In genomic region chr3:12670365-12670764, GRCh38 we compare ENCODE assay signal across 27 cellular contexts.
"Had no signal": no experiment of that assay in that cellular context is flagged by ENCODE, and none has a peak within 500 bp of the region (broad histone marks: within the 10 kb centered on the region; RNA-seq: fewer than 3 reads in every experiment).

No MANE protein-coding gene starts in this region.

- H3K4me1 Mint-ChIP-seq: activated CD4-positive, alpha-beta T cell treated with anti-CD3 and anti-CD28 coated beads, Interleukin-2, amount 10 ng/mL, durations not matched to agents 24 days and 14 days; activated naive CD4-positive, alpha-beta T cell treated with anti-CD3 and anti-CD28 coated beads, Interleukin-2, amount 50 U/mL, for 24 hours; activated naive CD8-positive, alpha-beta T cell treated with anti-CD3 and anti-CD28 coated beads, Interleukin-2, amount 10 ng/mL, durations not matched to agents 7 days and 5 days had no signal

- H3K27me3 Mint-ChIP-seq: activated CD4-positive, alpha-beta T cell treated with anti-CD3 and anti-CD28 coated beads, Interleukin-2, amount 10 ng/mL, durations not matched to agents 24 days and 14 days; activated CD8-positive, alpha-beta T cell treated with anti-CD3 and anti-CD28 coated beads for 36 hours; activated naive CD4-positive, alpha-beta T cell treated with anti-CD3 and anti-CD28 coated beads, Interleukin-2, amount 50 U/mL, for 24 hours had no signal

- H3K9me3 Mint-ChIP-seq: activated CD4-positive, alpha-beta T cell treated with anti-CD3 and anti-CD28 coated beads, Interleukin-2, amount 10 ng/mL, durations not matched to agents 24 days and 14 days; activated CD8-positive, alpha-beta T cell treated with anti-CD3 and anti-CD28 coated beads for 36 hours; activated naive CD4-positive, alpha-beta T cell treated with anti-CD3 and anti-CD28 coated beads, Interleukin-2, amount 50 U/mL, for 24 hours; activated naive CD8-positive, alpha-beta T cell treated with anti-CD3 and anti-CD28 coated beads, Interleukin-2, amount 10 ng/mL, durations not matched to agents 7 days and 5 days; activated T-cell treated with anti-CD3 and anti-CD28 coated beads, Interleukin-2, amount 50 U/mL, for 72 hours; activated T-helper 2 cell treated with anti-CD3 and anti-CD28 coated beads, Interferon-gamma antibody, Interleukin-2, Interleukin-4, amounts not matched to agents 10 μg/mL and 5 μg/mL and 100 μg/mL, durations not matched to agents 14 hours and 24 hours and 36 hours had no signal

- H3K4me3 ChIP-seq: body of pancreas, breast epithelium, SJCRH30, SK-N-MC had no signal

- H3K27ac ChIP-seq: body of pancreas, breast epithelium, SJCRH30, SK-N-MC had no signal

- ATAC-seq: activated CD8-positive, alpha-beta T cell treated with anti-CD3 and anti-CD28 coated beads for 36 hours; activated T-cell treated with anti-CD3 and anti-CD28 coated beads, Interleukin-2, amount 50 U/mL, for 72 hours; body of pancreas; Panc1 had no signal

- H3K27me3 ChIP-seq: body of pancreas, breast epithelium, SJCRH30 had no signal

- H3K27ac Mint-ChIP-seq: activated CD4-positive, alpha-beta T cell treated with anti-CD3 and anti-CD28 coated beads, Interleukin-2, amount 10 ng/mL, durations not matched to agents 24 days and 14 days; activated CD8-positive, alpha-beta T cell treated with anti-CD3 and anti-CD28 coated beads for 36 hours; activated naive CD4-positive, alpha-beta T cell treated with anti-CD3 and anti-CD28 coated beads, Interleukin-2, amount 50 U/mL, for 24 hours; activated naive CD8-positive, alpha-beta T cell treated with anti-CD3 and anti-CD28 coated beads, Interleukin-2, amount 10 ng/mL, durations not matched to agents 7 days and 5 days; activated T-cell treated with anti-CD3 and anti-CD28 coated beads, Interleukin-2, amount 50 U/mL, for 72 hours; activated T-helper 2 cell treated with anti-CD3 and anti-CD28 coated beads, Interferon-gamma antibody, Interleukin-2, Interleukin-4, amounts not matched to agents 10 μg/mL and 5 μg/mL and 100 μg/mL, durations not matched to agents 14 hours and 24 hours and 36 hours had no signal

- FAIRE-seq: astrocyte, TTC549 had no signal

- H3K36me3 ChIP-seq: breast epithelium, SJCRH30 had no signal

- DNase-seq: activated CD4-positive, alpha-beta T cell treated with anti-CD3 and anti-CD28 coated beads, Interleukin-2, amount 10 ng/mL, durations not matched to agents 24 days and 14 days; activated CD4-positive, alpha-beta T cell treated with anti-CD3 and anti-CD28 coated beads, Interleukin-2, amount 50 U/mL, for 4 hours; activated CD8-positive, alpha-beta T cell treated with anti-CD3 and anti-CD28 coated beads for 36 hours; activated gamma-delta T cell; activated naive CD4-positive, alpha-beta T cell treated with Interleukin-2 at 50 U/mL for 16 hours; activated naive CD8-positive, alpha-beta T cell treated with anti-CD3 and anti-CD28 coated beads, Interleukin-2, amount 10 ng/mL, durations not matched to agents 7 days and 5 days; activated T-cell treated with anti-CD3 and anti-CD28 coated beads, Interleukin-2, amount 50 U/mL, for 1 hour; activated T-cell treated with anti-CD3 and anti-CD28 coated beads, Interleukin-2, amount 50 U/mL, for 72 hours; body of pancreas; Karpas-422; KBM-7; NCI-H1105; NCI-H1417 treated with DMSO at 0.1 percent for 48 hours; NCI-H187 treated with DMSO at 0.1 percent for 48 hours; NCI-H2081; NCI-H2171 treated with DMSO at 0.1 percent for 48 hours; NCI-H2227 treated with DMSO at 0.1 percent for 48 hours; NCI-H446; NCI-H526 treated with DMSO at 0.1 percent for 48 hours; SJCRH30 had no signal

- H3K4me3 Mint-ChIP-seq: activated CD4-positive, alpha-beta T cell treated with anti-CD3 and anti-CD28 coated beads, Interleukin-2, amount 10 ng/mL, durations not matched to agents 24 days and 14 days; activated CD8-positive, alpha-beta T cell treated with anti-CD3 and anti-CD28 coated beads for 36 hours; activated naive CD4-positive, alpha-beta T cell treated with anti-CD3 and anti-CD28 coated beads, Interleukin-2, amount 50 U/mL, for 24 hours; activated naive CD8-positive, alpha-beta T cell treated with anti-CD3 and anti-CD28 coated beads, Interleukin-2, amount 10 ng/mL, durations not matched to agents 7 days and 5 days; activated T-cell treated with anti-CD3 and anti-CD28 coated beads, Interleukin-2, amount 50 U/mL, for 72 hours had no signal

- H3K4me1 ChIP-seq: body of pancreas, breast epithelium had no signal

- H3K9me3 ChIP-seq: body of pancreas, breast epithelium, SJCRH30 had no signal

- H3K36me3 Mint-ChIP-seq: activated naive CD4-positive, alpha-beta T cell treated with anti-CD3 and anti-CD28 coated beads, Interleukin-2, amount 50 U/mL, for 24 hours; activated naive CD8-positive, alpha-beta T cell treated with anti-CD3 and anti-CD28 coated beads, Interleukin-2, amount 10 ng/mL, durations not matched to agents 7 days and 5 days had no signal
